In the genomic region with DNA sequence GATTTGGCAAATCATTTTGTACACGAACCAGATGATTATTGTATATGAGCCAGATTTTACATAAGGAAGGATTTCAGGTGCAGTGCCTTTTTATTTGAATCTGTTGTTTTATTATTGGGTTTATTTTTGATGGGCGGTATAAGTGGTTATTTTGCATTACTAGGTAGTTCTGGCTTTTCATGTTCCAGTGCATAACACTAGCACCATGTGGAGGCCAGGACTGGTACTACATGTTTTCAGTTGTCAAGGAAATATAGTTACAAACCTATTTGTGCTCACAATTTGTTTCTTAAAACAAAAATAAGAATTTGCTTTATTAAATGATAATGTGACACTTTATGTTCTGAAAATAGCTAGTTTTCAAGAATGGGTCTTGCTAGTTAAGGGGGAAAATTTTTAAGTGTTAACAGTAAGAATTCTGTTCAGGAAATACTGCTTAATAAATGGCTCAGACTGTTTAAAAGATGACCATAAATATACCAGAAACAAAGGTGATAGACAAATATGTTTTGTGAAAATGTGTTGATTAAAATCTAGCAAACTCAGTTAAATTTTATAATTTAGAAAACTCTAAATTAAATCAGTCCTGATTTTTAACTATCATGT, we compare ENCODE assay signal across 8 cellular contexts. TPM values are rescaled to one million over a fixed set of nuclear protein-coding genes. Genes with fewer than 3 reads are reported as not detected.
DNase-seq lines count a peak whose midpoint lies in the region; ATAC-seq and TF ChIP-seq lines count a peak whose summit lies in the region.

No MANE protein-coding gene starts in this region.

- H3K9me3 ChIP-seq in lung (ENCODE audit: control insufficient read depth in 2 of 2, insufficient read depth in 1 of 2, low read length in 1 of 2) (no peaks in the 10 kb centered on the region), aorta (ENCODE audit: control insufficient read depth, low read length) (no peaks in the 10 kb centered on the region)

- H3K4me3 ChIP-seq in lung (no peak overlapping the region), aorta (ENCODE audit: low read length in 2 of 2) (no peak overlapping the region)

- H3K27ac ChIP-seq in lung (ENCODE audit: low read depth in 1 of 2, low read length in 1 of 2) (no peak overlapping the region), aorta (ENCODE audit: low read depth in 1 of 2, low read length in 2 of 2) (no peak overlapping the region)

- TF ChIP-seq CTCF in GM12873 (IDR thresholded peaks at IDR 0.05; ENCODE audit: insufficient read depth, low read depth, low read length, missing control alignments) (peak; percentile 73), lung (IDR thresholded peaks at IDR 0.05; ENCODE audit: control extremely low read depth, extremely low read depth) (peak; percentile 11)

- peak; percentile 51 for DNase-seq in A172 (ENCODE audit: low spot score)
- peak; percentile 24 to 75 for DNase-seq in NCI-H2081 (lab: John Stamatoyannopoulos, UW)
- peak; percentile 11 for DNase-seq in brain pericyte (ENCODE audit: low read depth, low spot score)
- no peak for DNase-seq in lung (ENCODE audit: low spot score)
- DNase-seq in aorta, result no peak
- no peak for DNase-seq in activated CD8-positive, alpha-beta memory T cell treated with anti-CD3 and anti-CD28 coated beads for 24 hours

- WGBS in lung, 2 donors, result 19% methylated on average over 2 of the region's 2 CpGs
- 6 to 11% methylated on average over 2 of the region's 2 CpGs for WGBS in aorta, 2 donors

- no peaks in the 10 kb centered on the region for H3K36me3 ChIP-seq in lung (ENCODE audit: control insufficient read depth in 2 of 2, insufficient read depth in 2 of 2, low read length in 2 of 2)
- H3K36me3 ChIP-seq in aorta (ENCODE audit: control insufficient read depth in 1 of 2, insufficient read depth in 2 of 2, low read length in 1 of 2), result no peaks in the 10 kb centered on the region

- H3K27me3 ChIP-seq in lung (ENCODE audit: control insufficient read depth, insufficient read depth), result no peaks in the 10 kb centered on the region
- no peaks in the 10 kb centered on the region for H3K27me3 ChIP-seq in aorta (ENCODE audit: control insufficient read depth in 1 of 2, insufficient read depth in 2 of 2, low read length in 1 of 2)

- ATAC-seq in HG02885 (IDR thresholded peaks at IDR 0.05; ENCODE audit: poor library complexity, unreplicated experiment), result peak; percentile 92
- no peak for ATAC-seq in lung (ENCODE audit: insufficient read depth, low FRiP score)
- no peak for ATAC-seq in aorta (ENCODE audit: low FRiP score)

- no peaks in the 10 kb centered on the region for H3K4me1 ChIP-seq in lung (ENCODE audit: control insufficient read depth in 2 of 2, insufficient read depth in 2 of 2, low read length in 2 of 2)
- H3K4me1 ChIP-seq in aorta (ENCODE audit: control insufficient read depth in 1 of 2, insufficient read depth in 2 of 2, low read length in 2 of 2), result no peaks in the 10 kb centered on the region

- intact Hi-C loops in aorta (cut with DNase I), result loop anchor here (1.0 to 2.0 kb wide), 2 partner anchors 245 to 246 kb away; no protein-coding TSS in a partner anchor

RNA-seq across cellular contexts. Expression of a gene that starts 7.1 kb away (rescaled TPM):
- 0.29 and 3.6 TPM in 2 replicates for total RNA-seq in A172 (2014; rRNA removed; shearing (Covaris generic))
- 10 to 100 TPM in 1 of 2 donors, 1 to 10 TPM in 1; 4.9 to 23.5 TPM for total RNA-seq in lung
- polyA plus RNA-seq in lung, result 1 to 10 TPM; 1.0 to 1.3 TPM
- 10 to 100 TPM in 1 of 2 donors, 1 to 10 TPM in 1; 9.1 to 35.0 TPM for total RNA-seq in aorta
- 1 to 10 TPM in 1 of 2 donors, under 1 TPM in 1; 0.38 to 1.9 TPM for polyA plus RNA-seq in aorta

Comparison
In these comparisons a context has a peak if more than half of its experiments do, and no peak if none do; other contexts are left out.
1. DNase-seq: peak in A172 (single experiment), NCI-H2081 (2 of 2) and brain pericyte (single experiment); none in lung (single experiment), aorta (0 of 2) and activated CD8-positive, alpha-beta memory T cell treated with anti-CD3 and anti-CD28 coated beads for 24 hours (single experiment).